9 cellular contexts compared by ENCODE assay signal in genomic region chr9:110156902-110157301, GRCh38. TPM values are rescaled to one million over a fixed set of nuclear protein-coding genes. Genes with fewer than 3 reads are reported as not detected.
DNase-seq lines count a peak whose midpoint lies in the region; ATAC-seq and TF ChIP-seq lines count a peak whose summit lies in the region.
"Had no signal": no experiment of that assay in that cellular context is flagged by ENCODE, and none has a peak within 500 bp of the region (broad histone marks: within the 10 kb centered on the region; RNA-seq: fewer than 3 reads in every experiment).

No MANE protein-coding gene starts in this region.

- H3K4me1 Mint-ChIP-seq in HFFc6 (ENCODE audit: low read depth): peaks cover 77% of the 10 kb centered on the region
- H3K4me1 Mint-ChIP-seq in stimulated activated effector memory CD8-positive, alpha-beta T cell treated with anti-CD3 and anti-CD28 coated beads, Interleukin-12 subunit alpha, Interleukin-12 subunit beta, amount 100 ng/mL, for 72 hours: peaks cover 51% of the 10 kb centered on the region

- H3K4me2 ChIP-seq in MM.1S (ENCODE audit: low read depth, low read length): peak overlapping the region; percentile 82

- H3K4me3 ChIP-seq in MM.1S (ENCODE audit: low read length) (peak overlapping the region; percentile 47), astrocyte of the spinal cord (ENCODE audit: low read depth, low read length) (no peak overlapping the region)

- peaks cover 96% of the 10 kb centered on the region for H3F3A ChIP-seq in MM.1S (ENCODE audit: insufficient read depth, low read length)

- DNase-seq in activated gamma-delta T cell treated with Interleukin-2 at 50 U/mL for 16 hours (peak; percentile 10), activated gamma-delta T cell (lab: John Stamatoyannopoulos, UW) (no peak), HFFc6 (peak; percentile 76), MM.1S (peak; percentile 92), astrocyte of the spinal cord (ENCODE audit: low read depth, low spot score) (peak; percentile 83), D341Med (ENCODE audit: low spot score) (no peak)
- no peak for DNase-seq in stimulated activated effector memory CD8-positive, alpha-beta T cell treated with anti-CD3 and anti-CD28 coated beads, Interleukin-12 subunit alpha, Interleukin-12 subunit beta, amount 100 ng/mL, for 72 hours (ENCODE audit: low spot score in 2 of 2)
- no peak for DNase-seq in activated CD8-positive, alpha-beta memory T cell treated with anti-CD3 and anti-CD28 coated beads for 24 hours

- no peaks in the 10 kb centered on the region for H3K9me3 ChIP-seq in MM.1S (replicated peaks; ENCODE audit: insufficient read depth, low read length)

- H3K4me1 ChIP-seq in MM.1S (ENCODE audit: low read length): peaks cover 95% of the 10 kb centered on the region

- H3K36me3 Mint-ChIP-seq in HFFc6 (ENCODE audit: low read depth): peaks cover 18% of the 10 kb centered on the region
- H3K36me3 Mint-ChIP-seq in stimulated activated effector memory CD8-positive, alpha-beta T cell treated with anti-CD3 and anti-CD28 coated beads, Interleukin-12 subunit alpha, Interleukin-12 subunit beta, amount 100 ng/mL, for 72 hours: peaks cover 11% of the 10 kb centered on the region

- H3K36me3 ChIP-seq in MM.1S (replicated peaks; ENCODE audit: insufficient read depth, low read length): peaks cover 6% of the 10 kb centered on the region; the same call in 1 of the 2 replicates

- H3K9me2 ChIP-seq in MM.1S (replicated peaks; ENCODE audit: insufficient read depth, low read length): no peaks in the 10 kb centered on the region

- no peaks in the 10 kb centered on the region for H3K9me3 Mint-ChIP-seq in HFFc6
- H3K9me3 Mint-ChIP-seq in stimulated activated effector memory CD8-positive, alpha-beta T cell treated with anti-CD3 and anti-CD28 coated beads, Interleukin-12 subunit alpha, Interleukin-12 subunit beta, amount 100 ng/mL, for 72 hours: no peaks in the 10 kb centered on the region
- H3K9me3 Mint-ChIP-seq: brain had no signal

- no peaks in the 10 kb centered on the region for H3K27me3 ChIP-seq in MM.1S (replicated peaks; ENCODE audit: insufficient read depth, low read length)

- TF ChIP-seq CTCF in HFFc6 (IDR thresholded peaks at IDR 0.05) (no peak), MM.1S (IDR thresholded peaks at IDR 0.05; ENCODE audit: low read length) (no peak), astrocyte of the spinal cord (IDR thresholded peaks at IDR 0.05; ENCODE audit: low read depth, low read length) (no peak)

- peak overlapping the region; percentile 61 for H3K9ac ChIP-seq in MM.1S (ENCODE audit: low read length)

- H4K20me1 ChIP-seq in MM.1S (ENCODE audit: insufficient read depth, low read length): no peaks in the 10 kb centered on the region

- in situ Hi-C loops in astrocyte of the spinal cord (cut with HindIII; ENCODE audit: low sequenced_read_pairs): no loop called here

- H3K4me3 Mint-ChIP-seq in HFFc6: no peak overlapping the region; the same call in 1 of the 2 replicates
- H3K4me3 Mint-ChIP-seq in stimulated activated effector memory CD8-positive, alpha-beta T cell treated with anti-CD3 and anti-CD28 coated beads, Interleukin-12 subunit alpha, Interleukin-12 subunit beta, amount 100 ng/mL, for 72 hours: peak overlapping the region; percentile 1
- H3K4me3 Mint-ChIP-seq: brain had no signal

- H3K27ac Mint-ChIP-seq in HFFc6: peak overlapping the region; percentile 81
- H3K27ac Mint-ChIP-seq in stimulated activated effector memory CD8-positive, alpha-beta T cell treated with anti-CD3 and anti-CD28 coated beads, Interleukin-12 subunit alpha, Interleukin-12 subunit beta, amount 100 ng/mL, for 72 hours: peak overlapping the region; percentile 74
- H3K27ac Mint-ChIP-seq: brain had no signal

- peak; percentile 76 for ATAC-seq in stimulated activated effector memory CD8-positive, alpha-beta T cell treated with anti-CD3 and anti-CD28 coated beads, Interleukin-12 subunit alpha, Interleukin-12 subunit beta, amount 100 ng/mL, for 72 hours

- H3K27me3 Mint-ChIP-seq in HFFc6 (ENCODE audit: insufficient read depth): peaks cover 9% of the 10 kb centered on the region

- peak overlapping the region; percentile 96 for H3K27ac ChIP-seq in MM.1S (ENCODE audit: low read length)

- H3K79me2 ChIP-seq in MM.1S (ENCODE audit: low read length): peaks cover 98% of the 10 kb centered on the region

- H2AFZ ChIP-seq in MM.1S (ENCODE audit: low read length): no peak overlapping the region

RNA-seq across cellular contexts. Expression of gene C9orf152, which starts 51.1 kb away (rescaled TPM):
- not detected for total RNA-seq in HFFc6 (2021; fragmentation: NEBNext Ultra II Directional; extraction: Animal tissue kit (Norgen Biotek cat#: 25700))

Comparison
In these comparisons a context has a peak if more than half of its experiments do, and no peak if none do; other contexts are left out.
1. DNase-seq: peak in activated gamma-delta T cell treated with Interleukin-2 at 50 U/mL for 16 hours (single experiment), HFFc6 (single experiment), MM.1S (single experiment) and astrocyte of the spinal cord (single experiment); none in activated gamma-delta T cell (single experiment), stimulated activated effector memory CD8-positive, alpha-beta T cell treated with anti-CD3 and anti-CD28 coated beads, Interleukin-12 subunit alpha, Interleukin-12 subunit beta, amount 100 ng/mL, for 72 hours (0 of 2), D341Med (single experiment) and activated CD8-positive, alpha-beta memory T cell treated with anti-CD3 and anti-CD28 coated beads for 24 hours (single experiment).